Comparison of ENCODE assay signal across 23 cellular contexts in the genomic region with DNA sequence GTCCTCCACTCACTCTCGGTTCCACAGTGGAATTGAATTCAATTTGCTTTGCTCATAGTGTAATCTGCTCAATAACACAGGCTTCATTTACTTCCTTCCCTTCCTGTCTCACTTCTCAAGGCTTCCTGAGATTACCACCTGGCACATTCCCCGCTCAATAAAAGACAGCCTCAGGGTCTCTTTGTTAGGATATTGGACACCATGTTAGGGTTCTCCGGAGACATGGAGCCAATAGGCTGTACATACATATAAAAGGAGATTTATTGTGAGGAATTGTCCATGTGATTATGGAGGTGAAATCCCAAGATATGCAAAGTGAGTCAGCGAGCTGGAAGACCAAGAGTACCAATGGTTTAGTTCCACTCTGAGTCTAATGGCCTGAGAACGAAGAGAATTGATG.
"Had no signal": no experiment of that assay in that cellular context is flagged by ENCODE, and none has a peak within 500 bp of the region (broad histone marks: within the 10 kb centered on the region; RNA-seq: fewer than 3 reads in every experiment).

No MANE protein-coding gene starts in this region.

- H3K4me2 ChIP-seq: neural progenitor cell had no signal

- H3K79me2 ChIP-seq: parathyroid adenoma had no signal

- H3K27me3 ChIP-seq: neural progenitor cell, ovary, right lobe of liver, sigmoid colon, stomach, thyroid gland, tibial nerve, upper lobe of left lung had no signal

- H3K36me3 ChIP-seq: neural progenitor cell, ovary, right lobe of liver, sigmoid colon, stomach, thoracic aorta, thyroid gland, tibial nerve, upper lobe of left lung had no signal

- H3K9me3 ChIP-seq: ovary, psoas muscle, right lobe of liver, sigmoid colon, stomach, thoracic aorta, thyroid gland, tibial nerve, upper lobe of left lung had no signal

- H3K4me3 ChIP-seq: neural progenitor cell, ovary, psoas muscle, right lobe of liver, sigmoid colon, stomach, thoracic aorta, thyroid gland, tibial nerve, upper lobe of left lung had no signal

- DNase-seq: naive thymus-derived CD8-positive, alpha-beta T cell; occipital lobe; ovary; posterior cingulate gyrus; psoas muscle; right cardiac atrium; right lobe of liver; sigmoid colon; small intestine; stimulated activated CD4-positive, alpha-beta T cell treated with anti-CD3 and anti-CD28 coated beads, Interleukin-15, amount 100 ng/mL, for 24 hours; stimulated activated CD4-positive, alpha-beta T cell treated with anti-CD3 and anti-CD28 coated beads, Interleukin-2, amount 100 ng/mL, for 24 hours; stimulated activated CD4-positive, alpha-beta T cell treated with anti-CD3 and anti-CD28 coated beads, Interleukin-2, amount 100 ng/mL, for 48 hours; stimulated activated CD4-positive, alpha-beta T cell treated with anti-CD3 and anti-CD28 coated beads, Interleukin-4, amount 100 ng/mL, for 24 hours; stimulated activated naive B cell treated with anti-CD40 and anti-IgM and Interleukin-4, amounts not matched to agents 10 μg/mL and 1 μg/mL and 100 μg/mL, for 72 hours; stimulated activated naive CD4-positive, alpha-beta T cell treated with Interleukin-2 at 50 U/mL for 16 hours; stomach; thyroid gland; trophoblast cell; upper lobe of left lung had no signal

- H3K27ac ChIP-seq: neural progenitor cell, ovary, parathyroid adenoma, psoas muscle, right lobe of liver, sigmoid colon, stomach, thoracic aorta, thyroid gland, tibial nerve, upper lobe of left lung had no signal

- H3K9ac ChIP-seq: neural progenitor cell, parathyroid adenoma had no signal

- H3K4me1 ChIP-seq: neural progenitor cell, parathyroid adenoma, psoas muscle, right lobe of liver, stomach, thyroid gland, upper lobe of left lung had no signal
